10 cellular contexts compared by ENCODE assay signal in genomic region chr4:7828011-7828720, GRCh38.
A peak's percentile ranks its signal among the peaks of the same experiment; 100 is the strongest.
DNase-seq lines count a peak whose midpoint lies in the region; ATAC-seq, FAIRE-seq and TF ChIP-seq lines count a peak whose summit lies in the region.
"Had no signal": no experiment of that assay in that cellular context is flagged by ENCODE, and none has a peak within 500 bp of the region (broad histone marks: within the 10 kb centered on the region; RNA-seq: fewer than 3 reads in every experiment).

No MANE protein-coding gene starts in this region.

- H3K27me3 ChIP-seq in keratinocyte (ENCODE audit: control insufficient read depth, extremely low read depth, insufficient read depth, low read length) = no peaks in the 10 kb centered on the region

- peak overlapping the region; percentile 55 for H3K27ac ChIP-seq in keratinocyte (ENCODE audit: control insufficient read depth, insufficient read depth, low read length)

- peak; percentile 3 for DNase-seq in DMS79 treated with DMSO at 0.1 percent for 48 hours (lab: John Stamatoyannopoulos, UW)
- no peak for DNase-seq in DMS79 (lab: John Stamatoyannopoulos, UW)
- DNase-seq in T-helper 17 cell = peak in 1 of 3 donors; percentile 40
- DNase-seq in astrocyte of the spinal cord (ENCODE audit: low read depth, low spot score) = peak; percentile 99
- DNase-seq in keratinocyte (ENCODE audit: low read depth, low spot score) = no peak
- DNase-seq in stimulated activated CD4-positive, alpha-beta T cell treated with anti-CD3 and anti-CD28 coated beads, Interleukin-1b, Interleukin-23, amount 100 ng/mL, for 48 hours = peak; percentile 47
- no peak for DNase-seq in NCI-H1417 treated with DMSO at 0.1 percent for 48 hours (lab: John Stamatoyannopoulos, UW)

- no peaks in the 10 kb centered on the region for H3K9me1 ChIP-seq in keratinocyte (ENCODE audit: control insufficient read depth, extremely low read depth, insufficient read depth, low read length)

- no peaks in the 10 kb centered on the region for H3K27me3 Mint-ChIP-seq in T-helper 17 cell

- peaks cover 55% of the 10 kb centered on the region for H3K4me1 Mint-ChIP-seq in T-helper 17 cell

- FAIRE-seq in keratinocyte (lab: Jason Lieb, UNC) = peak; percentile 84
- FAIRE-seq: A204.1, colon had no signal

- dilution Hi-C loops in keratinocyte (cut with MboI; ENCODE audit: extremely low pct_ligation_motif_present, low sequenced_read_pairs) = no loop called here

- H3K27ac Mint-ChIP-seq in T-helper 17 cell = peak overlapping the region; percentile 93

- in situ Hi-C loops in astrocyte of the spinal cord (cut with HindIII; ENCODE audit: low sequenced_read_pairs) = no loop called here

- H3K4me3 ChIP-seq in astrocyte of the spinal cord (ENCODE audit: low read depth, low read length) (no peak overlapping the region), keratinocyte (ENCODE audit: control insufficient read depth in 2 of 3, extremely low read depth in 1 of 3, insufficient read depth in 2 of 3, low read depth in 1 of 3, low read length in 3 of 3) (no peak overlapping the region)

- H3K36me3 ChIP-seq in keratinocyte (ENCODE audit: control insufficient read depth in 2 of 2, extremely low read depth in 1 of 2, insufficient read depth in 2 of 2, low read length in 2 of 2) = peaks cover 5 to 10% of the 10 kb centered on the region in 2 experiments

- H3K4me1 ChIP-seq in keratinocyte (ENCODE audit: control insufficient read depth, extremely low read depth, insufficient read depth, low read length) = peaks cover 10% of the 10 kb centered on the region

- H3K4me3 Mint-ChIP-seq in T-helper 17 cell = peak overlapping the region; percentile 77

- ATAC-seq in T-helper 17 cell (peak; percentile 77), HG02678 (IDR thresholded peaks at IDR 0.05; ENCODE audit: unreplicated experiment) (no peak)

- no peaks in the 10 kb centered on the region for H4K20me1 ChIP-seq in keratinocyte (ENCODE audit: control insufficient read depth, extremely low read depth, insufficient read depth, low read length)

- H3K9ac ChIP-seq in keratinocyte (ENCODE audit: control insufficient read depth, extremely low read depth, insufficient read depth, low read length) = peak overlapping the region; percentile 18

- H3K4me2 ChIP-seq in keratinocyte (ENCODE audit: control insufficient read depth, extremely low read depth, insufficient read depth, low read depth, low read length) = peak overlapping the region; percentile 2

- H3K9me3 ChIP-seq in T-helper 17 cell (ENCODE audit: control insufficient read depth, low read length, poor library complexity, severe bottlenecking) = no peaks in the 10 kb centered on the region
- H3K9me3 ChIP-seq in keratinocyte (ENCODE audit: control insufficient read depth, low read depth, low read length) = no peaks in the 10 kb centered on the region

- no peaks in the 10 kb centered on the region for H3K79me2 ChIP-seq in keratinocyte (ENCODE audit: control insufficient read depth, insufficient read depth, low read length)

- no peak overlapping the region for H2AFZ ChIP-seq in keratinocyte (ENCODE audit: control insufficient read depth, low read length)

- H3K36me3 Mint-ChIP-seq in T-helper 17 cell (ENCODE audit: low read depth) = no peaks in the 10 kb centered on the region

- TF ChIP-seq CTCF in astrocyte of the spinal cord (IDR thresholded peaks at IDR 0.05; ENCODE audit: low read depth, low read length) (no peak), keratinocyte (optimal IDR thresholded peaks at IDR 0.05 in 1 of 3, IDR thresholded peaks at IDR 0.05 in 1 of 3, conservative IDR thresholded peaks at IDR 0.05 in 1 of 3; ENCODE audit: extremely low read depth in 1 of 3, insufficient read depth in 2 of 3, low read length in 3 of 3) (no peak)

Comparison
In these comparisons a context has a peak if more than half of its experiments do, and no peak if none do; other contexts are left out.
1. DNase-seq: peak in DMS79 treated with DMSO at 0.1 percent for 48 hours (single experiment), astrocyte of the spinal cord (single experiment) and stimulated activated CD4-positive, alpha-beta T cell treated with anti-CD3 and anti-CD28 coated beads, Interleukin-1b, Interleukin-23, amount 100 ng/mL, for 48 hours (single experiment); none in DMS79 (single experiment), keratinocyte (single experiment) and NCI-H1417 treated with DMSO at 0.1 percent for 48 hours (single experiment).